ENCODE assay signal across 10 cellular contexts in the genomic region with DNA sequence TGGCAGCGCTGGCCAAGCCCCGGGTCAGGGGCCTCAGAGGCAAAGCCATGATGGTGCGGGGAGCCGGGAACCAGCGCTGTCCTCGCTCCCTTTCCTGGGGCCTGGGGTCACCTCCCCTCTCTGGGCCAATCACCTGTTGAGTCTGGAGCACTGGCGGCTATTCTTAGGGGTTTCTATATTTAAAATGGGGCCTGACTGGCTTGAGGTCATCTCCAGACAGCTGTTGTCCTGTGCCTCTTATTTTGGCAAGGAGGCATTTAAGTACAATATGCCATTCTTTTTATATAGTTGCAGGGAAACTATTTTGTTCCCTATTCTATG. TPM values are rescaled to one million over a fixed set of nuclear protein-coding genes. Genes with fewer than 3 reads are reported as not detected.
DNase-seq lines count a peak whose midpoint lies in the region; ATAC-seq and TF ChIP-seq lines count a peak whose summit lies in the region.
"Had no signal": no experiment of that assay in that cellular context is flagged by ENCODE, and none has a peak within 500 bp of the region (broad histone marks: within the 10 kb centered on the region; RNA-seq: fewer than 3 reads in every experiment).

A gene (minus strand): TSS at position 84 of the 321 bp plus-strand sequence. CDS start 35 bp downstream, at position 49.

- intact Hi-C loops in Panc1 (cut with micrococcal nuclease; ENCODE audit: unreplicated experiment) = no loop called here
- intact Hi-C loops in Right ventricle myocardium inferior (cut with DNase I) = no loop called here

- TF ChIP-seq CTCF in Panc1 (IDR thresholded peaks at IDR 0.05) = no peak

- H3K9me3 ChIP-seq in Panc1 (ENCODE audit: control insufficient read depth, insufficient read depth, low read depth, low read length) (no peaks in the 10 kb centered on the region), neuron (ENCODE audit: low read length) (no peaks in the 10 kb centered on the region)

- ATAC-seq in Panc1 (no peak), Right ventricle myocardium inferior (peak; percentile 76), GM18498 (IDR thresholded peaks at IDR 0.05; ENCODE audit: unreplicated experiment) (no peak), GM18858 (IDR thresholded peaks at IDR 0.05; ENCODE audit: unreplicated experiment) (no peak)

- no TSS peak for BruUV-seq in Panc1 (replicated peaks; lab: Mats Ljungman, UMichigan)

- H3K79me2 ChIP-seq in ACC112 (ENCODE audit: control insufficient read depth, insufficient read depth, low read length, unreplicated experiment) = no peaks in the 10 kb centered on the region

- H3K27me3 ChIP-seq in ACC112 (ENCODE audit: insufficient read depth, low read length) (no peaks in the 10 kb centered on the region), Panc1 (ENCODE audit: control insufficient read depth, insufficient read depth, low read length) (no peaks in the 10 kb centered on the region), neuron (ENCODE audit: insufficient read depth, low read length) (peaks cover 13% of the 10 kb centered on the region)

- DNase-seq in Panc1 (ENCODE audit: low read depth, low spot score) = no peak
- DNase-seq in Right ventricle myocardium inferior (ENCODE audit: missing footprints) = no peak
- DNase-seq in central memory CD4-positive, alpha-beta T cell = no peak
- no peak for DNase-seq in NCI-H146 treated with DMSO at 0.1 percent for 48 hours (lab: John Stamatoyannopoulos, UW; ENCODE audit: unreplicated experiment)
- DNase-seq: cerebellar nuclear complex had no signal

- CTCF ChIA-PET in Panc1 (lab: Charles Lee) = no interaction called here

- H2AFZ ChIP-seq in ACC112 (ENCODE audit: low read length, unreplicated experiment) (peak within 1 kb of the TSS; percentile 95), neuron (ENCODE audit: low read depth, low read length) (no peak within 1 kb of the TSS)

- H3K4me3 ChIP-seq in ACC112 (ENCODE audit: low read depth, low read length) = peak within 1 kb of the TSS; percentile 86
- H3K4me3 ChIP-seq in Panc1 (ENCODE audit: low read depth in 2 of 2, low read length in 2 of 2) = peak within 1 kb of the TSS; percentile 32 to 40
- H3K4me3 ChIP-seq in neuron (ENCODE audit: low read length) = peak within 1 kb of the TSS; percentile 30

- in situ Hi-C loops in Panc1 (cut with HindIII; ENCODE audit: low pct_unique_long_range_greater_than_20kb, low sequenced_read_pairs) = no loop called here

- H3K4me1 ChIP-seq in ACC112 (ENCODE audit: control insufficient read depth, insufficient read depth, low read length, unreplicated experiment) (peaks cover 3% of the 10 kb centered on the region), Panc1 (ENCODE audit: control insufficient read depth, insufficient read depth, low read length) (no peaks in the 10 kb centered on the region), neuron (ENCODE audit: insufficient read depth, low read length) (no peaks in the 10 kb centered on the region)

- POLR2A ChIA-PET in Panc1 (lab: Charles Lee) = no interaction called here

- H3K36me3 ChIP-seq in ACC112 (ENCODE audit: insufficient read depth, low read length) (no peaks in the 10 kb centered on the region), Panc1 (ENCODE audit: control insufficient read depth, insufficient read depth, low read length) (no peaks in the 10 kb centered on the region), neuron (ENCODE audit: insufficient read depth, low read length) (no peaks in the 10 kb centered on the region)

- H3K27ac ChIP-seq in ACC112 (ENCODE audit: low read depth, low read length) = no peak within 1 kb of the TSS
- peak within 1 kb of the TSS; percentile 34; the same call in 1 of the 2 replicates for H3K27ac ChIP-seq in Panc1 (ENCODE audit: low read length)
- H3K27ac ChIP-seq: C4-2B had no signal

RNA-seq across cellular contexts. Expression of the gene that starts here (rescaled TPM):
- total RNA-seq in Panc1 (2021; ENCODE audit: unreplicated experiment) = not detected
- polyA plus RNA-seq in Panc1 (2012; ENCODE audit: insufficient read length) = not detected
- total RNA-seq in Right ventricle myocardium inferior = 1,434 TPM

Comparison
In these comparisons a context has a peak if more than half of its experiments do, and no peak if none do; other contexts are left out.
1. RNA of the gene that starts here (total RNA-seq): 1,434 TPM in Right ventricle myocardium inferior (single experiment); not detected in Panc1 (single experiment); every median in the first group is over 1,000 times any median in the second.
2. H3K4me3 ChIP-seq: peak in every context shown above with its lines; median percentile 86 in ACC112; 36 in Panc1; 30 in neuron.